8 cellular contexts compared by ENCODE assay signal in the genomic region with DNA sequence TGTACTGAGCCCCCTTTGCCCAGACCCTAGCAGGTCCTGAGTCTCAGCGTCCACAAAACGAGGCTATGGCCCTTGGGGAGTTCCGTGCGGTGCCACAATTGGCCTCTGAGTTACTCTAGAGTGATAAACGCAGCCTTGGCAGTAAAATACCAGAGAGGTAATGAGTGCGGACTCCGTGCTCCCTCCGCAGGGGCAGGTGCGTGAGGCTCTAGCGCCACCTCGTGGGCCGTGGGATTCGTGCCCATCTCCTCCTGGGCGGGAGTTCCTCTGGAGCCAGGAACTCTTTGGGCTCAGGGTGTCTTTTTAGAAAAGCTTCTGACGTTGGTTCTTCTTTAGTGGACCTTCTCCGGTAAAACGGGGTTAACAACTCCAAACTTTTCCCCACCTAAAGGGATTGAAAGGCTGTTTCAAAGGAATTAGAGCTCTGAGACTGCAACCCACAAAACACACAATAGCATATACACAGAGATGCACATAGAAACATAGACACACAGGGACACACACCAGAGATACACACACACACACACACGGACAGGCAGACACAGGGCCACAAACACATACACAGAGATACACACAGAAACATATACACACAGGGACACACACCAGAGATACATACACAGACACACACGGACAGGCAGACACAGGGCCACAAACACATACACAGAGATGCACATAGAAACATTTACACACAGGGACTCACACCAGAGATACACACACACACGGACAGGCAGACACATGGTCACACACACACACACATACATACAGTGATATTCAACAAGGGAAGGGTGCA.
DNase-seq lines count a peak whose midpoint lies in the region; ATAC-seq, FAIRE-seq and TF ChIP-seq lines count a peak whose summit lies in the region.

No MANE protein-coding gene starts in this region.

- no peak overlapping the region for H3K4me2 ChIP-seq in MM.1S (ENCODE audit: low read depth, low read length)

- H3K79me2 ChIP-seq in MM.1S (ENCODE audit: low read length), result no peaks in the 10 kb centered on the region

- peak; percentile 100; the same call in 1 of the 2 replicates for TF ChIP-seq CTCF in MM.1S (IDR thresholded peaks at IDR 0.05; ENCODE audit: low read length)
- peak; percentile 85 for TF ChIP-seq CTCF in glutamatergic neuron (IDR thresholded peaks at IDR 0.05; ENCODE audit: partially characterized antibody, unreplicated experiment)

- ATAC-seq in GM19035 (IDR thresholded peaks at IDR 0.05; ENCODE audit: unreplicated experiment), result peak; percentile 62

- no peaks in the 10 kb centered on the region for H4K20me1 ChIP-seq in MM.1S (ENCODE audit: insufficient read depth, low read length)

- intact Hi-C loops in activated naive CD4-positive, alpha-beta T cell treated with anti-CD3 and anti-CD28 coated beads for 36 hours (cut with micrococcal nuclease), result loop anchor here (1.0 to 5.0 kb wide), 3 partner anchors 137 to 644 kb away; no protein-coding TSS in a partner anchor

- FAIRE-seq in urothelium cell line (lab: Jason Lieb, UNC), result no peak

- DNase-seq in AG08396 (ENCODE audit: low spot score) (peak; percentile 84), MM.1S (peak; percentile 82), SK-N-DZ (ENCODE audit: low spot score) (peak; percentile 64), glutamatergic neuron (peak; percentile 92), pons (ENCODE audit: low spot score) (peak; percentile 21), urothelium cell line (ENCODE audit: low spot score) (peak; percentile 52)
- peak; percentile 84 for DNase-seq in activated naive CD4-positive, alpha-beta T cell treated with anti-CD3 and anti-CD28 coated beads for 36 hours

- CTCF ChIA-PET in activated naive CD4-positive, alpha-beta T cell treated with anti-CD3 and anti-CD28 coated beads for 36 hours (lab: Charles Lee), result interaction anchor here (0.6 to 8.5 kb wide), 38 partner anchors 9 to 1726 kb away, joined by 3 to 134 read pairs (median 3); no protein-coding TSS in a partner anchor

- H3K27ac Mint-ChIP-seq in activated naive CD4-positive, alpha-beta T cell treated with anti-CD3 and anti-CD28 coated beads for 36 hours, result no peak overlapping the region
- no peak overlapping the region for H3K27ac Mint-ChIP-seq in glutamatergic neuron (ENCODE audit: unreplicated experiment)

- H3K4me1 ChIP-seq in MM.1S (ENCODE audit: low read length), result 0 out of 2 replicates have a peak, but pooled peaks cover 2% of the 10 kb centered on the region

- H3K36me3 ChIP-seq in MM.1S (replicated peaks; ENCODE audit: insufficient read depth, low read length), result no peaks in the 10 kb centered on the region

- no peak overlapping the region for H3K4me3 Mint-ChIP-seq in activated naive CD4-positive, alpha-beta T cell treated with anti-CD3 and anti-CD28 coated beads for 36 hours
- no peak overlapping the region for H3K4me3 Mint-ChIP-seq in glutamatergic neuron (ENCODE audit: unreplicated experiment)

- no peaks in the 10 kb centered on the region for H3F3A ChIP-seq in MM.1S (ENCODE audit: insufficient read depth, low read length)

- H3K9me2 ChIP-seq in MM.1S (replicated peaks; ENCODE audit: insufficient read depth, low read length), result no peaks in the 10 kb centered on the region

- no peaks in the 10 kb centered on the region for H3K9me3 Mint-ChIP-seq in activated naive CD4-positive, alpha-beta T cell treated with anti-CD3 and anti-CD28 coated beads for 36 hours
- peaks cover 1% of the 10 kb centered on the region for H3K9me3 Mint-ChIP-seq in glutamatergic neuron (ENCODE audit: unreplicated experiment)

- no peak overlapping the region for H3K27ac ChIP-seq in MM.1S (ENCODE audit: low read length)

- H3K4me3 ChIP-seq in MM.1S (ENCODE audit: low read length), result no peak overlapping the region

- H3K9me3 ChIP-seq in MM.1S (replicated peaks; ENCODE audit: insufficient read depth, low read length), result no peaks in the 10 kb centered on the region

- peaks cover 16% of the 10 kb centered on the region for H3K4me1 Mint-ChIP-seq in activated naive CD4-positive, alpha-beta T cell treated with anti-CD3 and anti-CD28 coated beads for 36 hours (ENCODE audit: low read depth)
- no peaks in the 10 kb centered on the region for H3K4me1 Mint-ChIP-seq in glutamatergic neuron (ENCODE audit: low read depth, unreplicated experiment)

- no peaks in the 10 kb centered on the region for H3K27me3 ChIP-seq in MM.1S (replicated peaks; ENCODE audit: insufficient read depth, low read length)

- no peaks in the 10 kb centered on the region for H3K36me3 Mint-ChIP-seq in activated naive CD4-positive, alpha-beta T cell treated with anti-CD3 and anti-CD28 coated beads for 36 hours (ENCODE audit: low read depth)
- H3K36me3 Mint-ChIP-seq in glutamatergic neuron (ENCODE audit: unreplicated experiment), result no peaks in the 10 kb centered on the region

- peak overlapping the region; percentile 38 for H2AFZ ChIP-seq in MM.1S (ENCODE audit: low read length)

- H3K27me3 Mint-ChIP-seq in activated naive CD4-positive, alpha-beta T cell treated with anti-CD3 and anti-CD28 coated beads for 36 hours (ENCODE audit: low read depth), result peaks cover 2% of the 10 kb centered on the region
- no peaks in the 10 kb centered on the region for H3K27me3 Mint-ChIP-seq in glutamatergic neuron (ENCODE audit: unreplicated experiment)

- H3K9ac ChIP-seq in MM.1S (ENCODE audit: low read length), result no peak overlapping the region

Comparison
In these comparisons a context has a peak if more than half of its experiments do, and no peak if none do; other contexts are left out.
1. DNase-seq: peak in every context shown above with its lines; median percentile 92 in glutamatergic neuron; 84 in AG08396; 84 in activated naive CD4-positive, alpha-beta T cell treated with anti-CD3 and anti-CD28 coated beads for 36 hours; 82 in MM.1S; 64 in SK-N-DZ; 52 in urothelium cell line; 21 in pons.